In genomic region chr20:48667889-48668413, GRCh38 we compare ENCODE assay signal across 1 cellular context.
TF ChIP-seq lines count a peak whose summit lies in the region.

No MANE protein-coding gene starts in this region.

TF ChIP-seq in HepG2, 621 proteins besides CTCF, POLR2A, EP300 and RAD21 (continued from another document):
- TF ChIP-seq REST (IDR thresholded peaks at IDR 0.05; ENCODE audit: borderline replicate concordance in 1 of 2, low read depth in 1 of 2, low read length in 2 of 2) (peak in 1 of 2 experiments; percentile 53; a peak in 3 of 4 replicates), POGK (CRISPR knock-in tag; conservative IDR thresholded peaks at IDR 0.05) (no peak), MAZ (IDR thresholded peaks at IDR 0.05; ENCODE audit: borderline replicate concordance, low read depth, low read length) (no peak), MAZ (CRISPR knock-in tag; IDR thresholded peaks at IDR 0.05; ENCODE audit: low read depth) (no peak), ZNF550 (CRISPR knock-in tag; IDR thresholded peaks at IDR 0.05; ENCODE audit: borderline replicate concordance) (no peak), ZBTB7B (CRISPR knock-in tag; IDR thresholded peaks at IDR 0.05) (peak; percentile 29; the same call in 1 of the 2 replicates), SMC3 (IDR thresholded peaks at IDR 0.05; ENCODE audit: low read length) (no peak), ZNF883 (CRISPR knock-in tag; IDR thresholded peaks at IDR 0.05; ENCODE audit: not compliant biosample characterization) (no peak), JARID2 (CRISPR knock-in tag; IDR thresholded peaks at IDR 0.05; ENCODE audit: insufficient replicate concordance) (no peak), PHF20 (CRISPR knock-in tag; IDR thresholded peaks at IDR 0.05) (no peak), BRD4 (CRISPR knock-in tag; IDR thresholded peaks at IDR 0.05) (no peak), WIZ (CRISPR knock-in tag; IDR thresholded peaks at IDR 0.05) (no peak), ZBTB3 (CRISPR knock-in tag; IDR thresholded peaks at IDR 0.05; ENCODE audit: borderline replicate concordance, low read depth) (no peak), TMF1 (CRISPR knock-in tag; IDR thresholded peaks at IDR 0.05; ENCODE audit: low read depth) (no peak), PREB (CRISPR knock-in tag; IDR thresholded peaks at IDR 0.05) (no peak), REPIN1 (CRISPR knock-in tag; IDR thresholded peaks at IDR 0.05; ENCODE audit: borderline replicate concordance, low read depth) (no peak), ZNF891 (CRISPR knock-in tag; IDR thresholded peaks at IDR 0.05) (peak; percentile 64), ZSCAN12 (CRISPR knock-in tag; IDR thresholded peaks at IDR 0.05) (no peak), ZNF841 (CRISPR knock-in tag; IDR thresholded peaks at IDR 0.05; ENCODE audit: borderline replicate concordance) (no peak), MAFF (IDR thresholded peaks at IDR 0.05; ENCODE audit: low read depth, low read length) (no peak; the same call in 1 of the 2 replicates), ZNF761 (CRISPR knock-in tag; conservative IDR thresholded peaks at IDR 0.05) (peak; percentile 39; the same call in 1 of the 2 replicates), PBX3 (CRISPR knock-in tag; IDR thresholded peaks at IDR 0.05; ENCODE audit: borderline replicate concordance) (no peak), ZBTB46 (CRISPR knock-in tag; IDR thresholded peaks at IDR 0.05; ENCODE audit: borderline replicate concordance) (no peak), ZNF75D (CRISPR knock-in tag; IDR thresholded peaks at IDR 0.05; ENCODE audit: borderline replicate concordance) (no peak), ZNF772 (CRISPR knock-in tag; IDR thresholded peaks at IDR 0.05) (no peak), RXRB (CRISPR knock-in tag; IDR thresholded peaks at IDR 0.05; ENCODE audit: borderline replicate concordance) (0 out of 2 replicates have a peak, but pooled peaks have one; percentile 7), TBX3 (IDR thresholded peaks at IDR 0.05; ENCODE audit: borderline replicate concordance) (no peak), TCF12 (IDR thresholded peaks at IDR 0.05) (no peak), TCF12 (CRISPR knock-in tag; IDR thresholded peaks at IDR 0.05) (no peak), ZNF513 (CRISPR knock-in tag; conservative IDR thresholded peaks at IDR 0.05) (no peak), BHLHE40 (IDR thresholded peaks at IDR 0.05; ENCODE audit: low read length) (peak; percentile 53; the same call in 1 of the 2 replicates)
- TF ChIP-seq, protein P1, sequence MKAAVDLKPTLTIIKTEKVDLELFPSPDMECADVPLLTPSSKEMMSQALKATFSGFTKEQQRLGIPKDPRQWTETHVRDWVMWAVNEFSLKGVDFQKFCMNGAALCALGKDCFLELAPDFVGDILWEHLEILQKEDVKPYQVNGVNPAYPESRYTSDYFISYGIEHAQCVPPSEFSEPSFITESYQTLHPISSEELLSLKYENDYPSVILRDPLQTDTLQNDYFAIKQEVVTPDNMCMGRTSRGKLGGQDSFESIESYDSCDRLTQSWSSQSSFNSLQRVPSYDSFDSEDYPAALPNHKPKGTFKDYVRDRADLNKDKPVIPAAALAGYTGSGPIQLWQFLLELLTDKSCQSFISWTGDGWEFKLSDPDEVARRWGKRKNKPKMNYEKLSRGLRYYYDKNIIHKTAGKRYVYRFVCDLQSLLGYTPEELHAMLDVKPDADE (CRISPR knock-in tag; IDR thresholded peaks at IDR 0.05) = no peak
- TF ChIP-seq, protein P2, sequence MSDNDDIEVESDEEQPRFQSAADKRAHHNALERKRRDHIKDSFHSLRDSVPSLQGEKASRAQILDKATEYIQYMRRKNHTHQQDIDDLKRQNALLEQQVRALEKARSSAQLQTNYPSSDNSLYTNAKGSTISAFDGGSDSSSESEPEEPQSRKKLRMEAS (IDR thresholded peaks at IDR 0.05) = peak; percentile 78
- TF ChIP-seq, protein P3, sequence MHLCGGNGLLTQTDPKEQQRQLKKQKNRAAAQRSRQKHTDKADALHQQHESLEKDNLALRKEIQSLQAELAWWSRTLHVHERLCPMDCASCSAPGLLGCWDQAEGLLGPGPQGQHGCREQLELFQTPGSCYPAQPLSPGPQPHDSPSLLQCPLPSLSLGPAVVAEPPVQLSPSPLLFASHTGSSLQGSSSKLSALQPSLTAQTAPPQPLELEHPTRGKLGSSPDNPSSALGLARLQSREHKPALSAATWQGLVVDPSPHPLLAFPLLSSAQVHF (CRISPR knock-in tag; IDR thresholded peaks at IDR 0.05) = no peak
- TF ChIP-seq, protein P4, sequence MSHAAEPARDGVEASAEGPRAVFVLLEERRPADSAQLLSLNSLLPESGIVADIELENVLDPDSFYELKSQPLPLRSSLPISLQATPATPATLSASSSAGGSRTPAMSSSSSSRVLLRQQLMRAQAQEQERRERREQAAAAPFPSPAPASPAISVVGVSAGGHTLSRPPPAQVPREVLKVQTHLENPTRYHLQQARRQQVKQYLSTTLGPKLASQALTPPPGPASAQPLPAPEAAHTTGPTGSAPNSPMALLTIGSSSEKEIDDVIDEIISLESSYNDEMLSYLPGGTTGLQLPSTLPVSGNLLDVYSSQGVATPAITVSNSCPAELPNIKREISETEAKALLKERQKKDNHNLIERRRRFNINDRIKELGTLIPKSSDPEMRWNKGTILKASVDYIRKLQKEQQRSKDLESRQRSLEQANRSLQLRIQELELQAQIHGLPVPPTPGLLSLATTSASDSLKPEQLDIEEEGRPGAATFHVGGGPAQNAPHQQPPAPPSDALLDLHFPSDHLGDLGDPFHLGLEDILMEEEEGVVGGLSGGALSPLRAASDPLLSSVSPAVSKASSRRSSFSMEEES (CRISPR knock-in tag; IDR thresholded peaks at IDR 0.05) = 0 out of 2 replicates have a peak, but pooled peaks have one; percentile 13
- TF ChIP-seq, protein P5, sequence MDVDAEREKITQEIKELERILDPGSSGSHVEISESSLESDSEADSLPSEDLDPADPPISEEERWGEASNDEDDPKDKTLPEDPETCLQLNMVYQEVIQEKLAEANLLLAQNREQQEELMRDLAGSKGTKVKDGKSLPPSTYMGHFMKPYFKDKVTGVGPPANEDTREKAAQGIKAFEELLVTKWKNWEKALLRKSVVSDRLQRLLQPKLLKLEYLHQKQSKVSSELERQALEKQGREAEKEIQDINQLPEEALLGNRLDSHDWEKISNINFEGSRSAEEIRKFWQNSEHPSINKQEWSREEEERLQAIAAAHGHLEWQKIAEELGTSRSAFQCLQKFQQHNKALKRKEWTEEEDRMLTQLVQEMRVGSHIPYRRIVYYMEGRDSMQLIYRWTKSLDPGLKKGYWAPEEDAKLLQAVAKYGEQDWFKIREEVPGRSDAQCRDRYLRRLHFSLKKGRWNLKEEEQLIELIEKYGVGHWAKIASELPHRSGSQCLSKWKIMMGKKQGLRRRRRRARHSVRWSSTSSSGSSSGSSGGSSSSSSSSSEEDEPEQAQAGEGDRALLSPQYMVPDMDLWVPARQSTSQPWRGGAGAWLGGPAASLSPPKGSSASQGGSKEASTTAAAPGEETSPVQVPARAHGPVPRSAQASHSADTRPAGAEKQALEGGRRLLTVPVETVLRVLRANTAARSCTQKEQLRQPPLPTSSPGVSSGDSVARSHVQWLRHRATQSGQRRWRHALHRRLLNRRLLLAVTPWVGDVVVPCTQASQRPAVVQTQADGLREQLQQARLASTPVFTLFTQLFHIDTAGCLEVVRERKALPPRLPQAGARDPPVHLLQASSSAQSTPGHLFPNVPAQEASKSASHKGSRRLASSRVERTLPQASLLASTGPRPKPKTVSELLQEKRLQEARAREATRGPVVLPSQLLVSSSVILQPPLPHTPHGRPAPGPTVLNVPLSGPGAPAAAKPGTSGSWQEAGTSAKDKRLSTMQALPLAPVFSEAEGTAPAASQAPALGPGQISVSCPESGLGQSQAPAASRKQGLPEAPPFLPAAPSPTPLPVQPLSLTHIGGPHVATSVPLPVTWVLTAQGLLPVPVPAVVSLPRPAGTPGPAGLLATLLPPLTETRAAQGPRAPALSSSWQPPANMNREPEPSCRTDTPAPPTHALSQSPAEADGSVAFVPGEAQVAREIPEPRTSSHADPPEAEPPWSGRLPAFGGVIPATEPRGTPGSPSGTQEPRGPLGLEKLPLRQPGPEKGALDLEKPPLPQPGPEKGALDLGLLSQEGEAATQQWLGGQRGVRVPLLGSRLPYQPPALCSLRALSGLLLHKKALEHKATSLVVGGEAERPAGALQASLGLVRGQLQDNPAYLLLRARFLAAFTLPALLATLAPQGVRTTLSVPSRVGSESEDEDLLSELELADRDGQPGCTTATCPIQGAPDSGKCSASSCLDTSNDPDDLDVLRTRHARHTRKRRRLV (CRISPR knock-in tag; IDR thresholded peaks at IDR 0.05) = no peak
